In the genomic region with DNA sequence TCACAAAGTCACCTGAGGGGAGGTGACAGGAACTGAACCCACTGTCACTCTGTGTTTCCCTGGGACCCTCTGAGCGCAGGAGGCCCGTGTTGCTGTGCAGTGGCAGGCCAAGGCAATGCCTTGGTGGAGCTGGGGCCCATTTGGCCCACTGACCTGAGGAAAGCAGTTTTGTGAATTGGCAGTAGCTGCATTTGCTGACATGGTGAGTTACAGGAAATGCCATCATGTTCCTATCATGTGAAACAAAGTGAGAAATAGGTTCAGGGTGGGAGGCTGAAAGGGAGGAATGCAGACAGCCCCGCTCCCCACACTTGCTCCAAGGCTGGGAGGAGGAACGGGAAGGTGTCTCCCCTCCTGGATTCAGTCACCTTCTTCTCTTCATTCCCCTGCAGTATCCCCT, we compare ENCODE assay signal across 22 cellular contexts.
DNase-seq lines count a peak whose midpoint lies in the region; ATAC-seq and TF ChIP-seq lines count a peak whose summit lies in the region.
"Had no signal": no experiment of that assay in that cellular context is flagged by ENCODE, and none has a peak within 500 bp of the region (broad histone marks: within the 10 kb centered on the region; RNA-seq: fewer than 3 reads in every experiment).

No MANE protein-coding gene starts in this region.

- H2AFZ ChIP-seq in OCI-LY3 (ENCODE audit: low read depth, low read length) = no peak overlapping the region

- H3K27ac ChIP-seq in OCI-LY3 (ENCODE audit: low read length) (no peak overlapping the region), coronary artery (peak overlapping the region in 1 of 2 donors; percentile 7)
- H3K27ac ChIP-seq: colonic mucosa, left lung, right atrium auricular region had no signal

- H3K36me3 Mint-ChIP-seq in dendritic cell treated with granulocyte-macrophage colony-stimulating factor and Interleukin-4, amounts not matched to agents 40 ng/mL and 50 ng/mL, for 4 days (ENCODE audit: low read depth) = peaks cover 99% of the 10 kb centered on the region
- H3K36me3 Mint-ChIP-seq in mesothelial cell of epicardium = peaks cover 34% of the 10 kb centered on the region
- H3K36me3 Mint-ChIP-seq in effector memory CD8-positive, alpha-beta T cell (ENCODE audit: insufficient read depth) = peaks cover 37% of the 10 kb centered on the region
- H3K36me3 Mint-ChIP-seq in activated T-cell treated with anti-CD3 and anti-CD28 coated beads, Interleukin-2, amount 50 U/mL, for 4 hours (ENCODE audit: insufficient read depth) = peaks cover 41% of the 10 kb centered on the region

- H3K4me2 ChIP-seq in OCI-LY3 (ENCODE audit: low read length) = peak overlapping the region; percentile 67; the same call in 1 of the 2 replicates

- intact Hi-C loops in dendritic cell treated with granulocyte-macrophage colony-stimulating factor and Interleukin-4, amounts not matched to agents 40 ng/mL and 50 ng/mL, for 4 days (cut with micrococcal nuclease) = no loop called here

- peaks cover 11% of the 10 kb centered on the region for H3K4me1 Mint-ChIP-seq in dendritic cell treated with granulocyte-macrophage colony-stimulating factor and Interleukin-4, amounts not matched to agents 40 ng/mL and 50 ng/mL, for 4 days (ENCODE audit: low read depth)
- peaks cover 27% of the 10 kb centered on the region for H3K4me1 Mint-ChIP-seq in mesothelial cell of epicardium
- H3K4me1 Mint-ChIP-seq in effector memory CD8-positive, alpha-beta T cell (ENCODE audit: low read depth in 2 of 2) = peaks cover 3 to 9% of the 10 kb centered on the region in 2 donors
- no peaks in the 10 kb centered on the region for H3K4me1 Mint-ChIP-seq in activated T-cell treated with anti-CD3 and anti-CD28 coated beads, Interleukin-2, amount 50 U/mL, for 4 hours (ENCODE audit: low read depth)

- H3K36me3 ChIP-seq in OCI-LY3 (replicated peaks; ENCODE audit: low read depth, low read length) = peaks cover 15% of the 10 kb centered on the region
- H3K36me3 ChIP-seq: colonic mucosa had no signal

- peak; percentile 20 for DNase-seq in GM03348 (ENCODE audit: low spot score)
- no peak for DNase-seq in mesothelial cell of epicardium (ENCODE audit: low spot score in 2 of 2, unreplicated experiment in 2 of 2)
- no peak for DNase-seq in effector memory CD8-positive, alpha-beta T cell
- DNase-seq in activated T-cell treated with anti-CD3 and anti-CD28 coated beads, Interleukin-2, amount 50 U/mL, for 4 hours = no peak
- no peak for DNase-seq in NCI-H510A (lab: John Stamatoyannopoulos, UW)
- no peak for DNase-seq in coronary artery (ENCODE audit: low spot score)
- DNase-seq: activated CD4-positive, CD25-positive, alpha-beta regulatory T cell treated with anti-CD3 and anti-CD28 coated beads, Interleukin-2, amount 50 U/mL, for 72 hours; activated naive CD4-positive, alpha-beta T cell treated with anti-CD3 and anti-CD28 coated beads, Interleukin-2, amount 50 U/mL, for 16 hours; anterior cingulate cortex; CD4-positive, CD25-positive, alpha-beta regulatory T cell; H7; left lung; NCI-H1436 treated with DMSO at 0.1 percent for 48 hours; Right ventricle myocardium superior; spleen; stimulated activated CD4-positive, alpha-beta T cell treated with anti-CD3 and anti-CD28 coated beads, Interleukin-4, amount 100 ng/mL, for 1 hour; stimulated activated naive CD4-positive, alpha-beta T cell had no signal

- H3K4me3 Mint-ChIP-seq in dendritic cell treated with granulocyte-macrophage colony-stimulating factor and Interleukin-4, amounts not matched to agents 40 ng/mL and 50 ng/mL, for 4 days = no peak overlapping the region
- H3K4me3 Mint-ChIP-seq in mesothelial cell of epicardium = no peak overlapping the region
- no peak overlapping the region for H3K4me3 Mint-ChIP-seq in effector memory CD8-positive, alpha-beta T cell
- no peak overlapping the region for H3K4me3 Mint-ChIP-seq in activated T-cell treated with anti-CD3 and anti-CD28 coated beads, Interleukin-2, amount 50 U/mL, for 4 hours
- H3K4me3 Mint-ChIP-seq: CD4-positive, CD25-positive, alpha-beta regulatory T cell; IgD-negative memory B cell had no signal

- H3K4me1 ChIP-seq in OCI-LY3 (ENCODE audit: low read length) = peaks cover 17% of the 10 kb centered on the region
- H3K4me1 ChIP-seq: colonic mucosa, left lung, right atrium auricular region had no signal

- H3K27me3 Mint-ChIP-seq in dendritic cell treated with granulocyte-macrophage colony-stimulating factor and Interleukin-4, amounts not matched to agents 40 ng/mL and 50 ng/mL, for 4 days = no peaks in the 10 kb centered on the region
- no peaks in the 10 kb centered on the region for H3K27me3 Mint-ChIP-seq in mesothelial cell of epicardium (ENCODE audit: low read depth)
- H3K27me3 Mint-ChIP-seq in effector memory CD8-positive, alpha-beta T cell = no peaks in the 10 kb centered on the region
- no peaks in the 10 kb centered on the region for H3K27me3 Mint-ChIP-seq in activated T-cell treated with anti-CD3 and anti-CD28 coated beads, Interleukin-2, amount 50 U/mL, for 4 hours (ENCODE audit: low read depth)
- H3K27me3 Mint-ChIP-seq: CD4-positive, CD25-positive, alpha-beta regulatory T cell; IgD-negative memory B cell had no signal

- peak overlapping the region; percentile 11 for H3K27ac Mint-ChIP-seq in dendritic cell treated with granulocyte-macrophage colony-stimulating factor and Interleukin-4, amounts not matched to agents 40 ng/mL and 50 ng/mL, for 4 days
- H3K27ac Mint-ChIP-seq in mesothelial cell of epicardium = peak overlapping the region; percentile 4
- no peak overlapping the region for H3K27ac Mint-ChIP-seq in effector memory CD8-positive, alpha-beta T cell

- no peak overlapping the region for H3K9ac ChIP-seq in OCI-LY3 (ENCODE audit: low read length)

- ATAC-seq in effector memory CD8-positive, alpha-beta T cell (replicated peaks) = no peak
- no peak for ATAC-seq in activated T-cell treated with anti-CD3 and anti-CD28 coated beads, Interleukin-2, amount 50 U/mL, for 4 hours
- ATAC-seq: left lung had no signal

- H3K9me3 ChIP-seq in OCI-LY3 (ENCODE audit: insufficient read depth, low read length) = no peaks in the 10 kb centered on the region
- H3K9me3 ChIP-seq: colonic mucosa, left lung, right atrium auricular region, spleen had no signal

- H3K27me3 ChIP-seq in OCI-LY3 (ENCODE audit: low read depth, low read length) = no peaks in the 10 kb centered on the region
- H3K27me3 ChIP-seq: colonic mucosa, left lung, right atrium auricular region, spleen had no signal

- no peaks in the 10 kb centered on the region for H4K20me1 ChIP-seq in OCI-LY3 (ENCODE audit: insufficient read depth, low read length)

- H3K4me3 ChIP-seq in OCI-LY3 (ENCODE audit: low read length) (no peak overlapping the region), coronary artery (no peak overlapping the region)
- H3K4me3 ChIP-seq: colonic mucosa, left lung, right atrium auricular region, spleen had no signal

- no peaks in the 10 kb centered on the region for H3K9me3 Mint-ChIP-seq in dendritic cell treated with granulocyte-macrophage colony-stimulating factor and Interleukin-4, amounts not matched to agents 40 ng/mL and 50 ng/mL, for 4 days
- H3K9me3 Mint-ChIP-seq in mesothelial cell of epicardium = no peaks in the 10 kb centered on the region
- H3K9me3 Mint-ChIP-seq in effector memory CD8-positive, alpha-beta T cell = no peaks in the 10 kb centered on the region
- H3K9me3 Mint-ChIP-seq in activated T-cell treated with anti-CD3 and anti-CD28 coated beads, Interleukin-2, amount 50 U/mL, for 4 hours = no peaks in the 10 kb centered on the region
- H3K9me3 Mint-ChIP-seq: CD4-positive, CD25-positive, alpha-beta regulatory T cell; IgD-negative memory B cell had no signal

- TF ChIP-seq CTCF in OCI-LY3 (IDR thresholded peaks at IDR 0.05; ENCODE audit: low read depth, low read length) (no peak), mesothelial cell of epicardium (IDR thresholded peaks at IDR 0.05; ENCODE audit: unreplicated experiment) (no peak), coronary artery (IDR thresholded peaks at IDR 0.05) (no peak)

- no peaks in the 10 kb centered on the region for H3K79me2 ChIP-seq in OCI-LY3 (ENCODE audit: low read length)

Comparison
In these comparisons a context has a peak if more than half of its experiments do, and no peak if none do; other contexts are left out.
1. H3K27ac Mint-ChIP-seq: peak in dendritic cell treated with granulocyte-macrophage colony-stimulating factor and Interleukin-4, amounts not matched to agents 40 ng/mL and 50 ng/mL, for 4 days (single experiment) and mesothelial cell of epicardium (single experiment); none in effector memory CD8-positive, alpha-beta T cell (0 of 2).